In genomic region chr15:96333194-96334016, GRCh38 we compare ENCODE assay signal across 8 cellular contexts. TPM values are rescaled to one million over a fixed set of nuclear protein-coding genes. Genes with fewer than 3 reads are reported as not detected.
A peak's percentile ranks its signal among the peaks of the same experiment; 100 is the strongest.
DNase-seq lines count a peak whose midpoint lies in the region; ATAC-seq lines count a peak whose summit lies in the region.

No MANE protein-coding gene starts in this region.

- H3K27ac Mint-ChIP-seq in stimulated activated naive CD8-positive, alpha-beta T cell treated with anti-CD3 and anti-CD28 coated beads, Interleukin-15, Interleukin-2, amounts not matched to agents 100 ng/mL and 50 ng/mL, for 24 hours = peak overlapping the region; percentile 26
- H3K27ac Mint-ChIP-seq in activated T-cell treated with anti-CD3 and anti-CD28 coated beads, Interleukin-2, amount 50 U/mL, for 72 hours = no peak overlapping the region

- H3K9me3 Mint-ChIP-seq in stimulated activated naive CD8-positive, alpha-beta T cell treated with anti-CD3 and anti-CD28 coated beads, Interleukin-15, Interleukin-2, amounts not matched to agents 100 ng/mL and 50 ng/mL, for 24 hours = no peaks in the 10 kb centered on the region
- H3K9me3 Mint-ChIP-seq in activated T-cell treated with anti-CD3 and anti-CD28 coated beads, Interleukin-2, amount 50 U/mL, for 72 hours = peaks cover 2% of the 10 kb centered on the region in 2 donors

- no peak for DNase-seq in stimulated activated naive CD8-positive, alpha-beta T cell treated with anti-CD3 and anti-CD28 coated beads, Interleukin-15, Interleukin-2, amounts not matched to agents 100 U/mL and 50 U/mL, for 24 hours
- DNase-seq in activated T-cell treated with anti-CD3 and anti-CD28 coated beads, Interleukin-2, amount 50 U/mL, for 72 hours = no peak
- peak; percentile 49 for DNase-seq in cardiac septum (ENCODE audit: low spot score)
- peak; percentile 85 for DNase-seq in retina
- DNase-seq in NCI-H146 (lab: John Stamatoyannopoulos, UW) = no peak
- no peak for DNase-seq in effector CD4-positive, alpha-beta T cell

- peaks cover 5% of the 10 kb centered on the region for H3K36me3 Mint-ChIP-seq in stimulated activated naive CD8-positive, alpha-beta T cell treated with anti-CD3 and anti-CD28 coated beads, Interleukin-15, Interleukin-2, amounts not matched to agents 100 ng/mL and 50 ng/mL, for 24 hours (ENCODE audit: low read depth)
- peaks cover 8 to 12% of the 10 kb centered on the region in 2 donors for H3K36me3 Mint-ChIP-seq in activated T-cell treated with anti-CD3 and anti-CD28 coated beads, Interleukin-2, amount 50 U/mL, for 72 hours (ENCODE audit: insufficient read depth in 2 of 2)

- intact Hi-C loops in cardiac septum (cut with DNase I) = loop anchor here (10.0 kb wide), 1 partner anchor 729 kb away; no protein-coding TSS in a partner anchor

- no peak for ATAC-seq in stimulated activated naive CD8-positive, alpha-beta T cell treated with anti-CD3 and anti-CD28 coated beads, Interleukin-15, Interleukin-2, amounts not matched to agents 100 U/mL and 50 U/mL, for 24 hours
- no peak for ATAC-seq in activated T-cell treated with anti-CD3 and anti-CD28 coated beads, Interleukin-2, amount 50 U/mL, for 72 hours (replicated peaks in 1 of 2)
- ATAC-seq in HG03196 (IDR thresholded peaks at IDR 0.05; ENCODE audit: unreplicated experiment) = no peak

- H3K4me1 Mint-ChIP-seq in stimulated activated naive CD8-positive, alpha-beta T cell treated with anti-CD3 and anti-CD28 coated beads, Interleukin-15, Interleukin-2, amounts not matched to agents 100 ng/mL and 50 ng/mL, for 24 hours (ENCODE audit: low read depth) = peaks cover 19% of the 10 kb centered on the region
- peaks cover 27% of the 10 kb centered on the region for H3K4me1 Mint-ChIP-seq in activated T-cell treated with anti-CD3 and anti-CD28 coated beads, Interleukin-2, amount 50 U/mL, for 72 hours (ENCODE audit: low read depth)

- peaks cover 87% of the 10 kb centered on the region for H3K27me3 Mint-ChIP-seq in stimulated activated naive CD8-positive, alpha-beta T cell treated with anti-CD3 and anti-CD28 coated beads, Interleukin-15, Interleukin-2, amounts not matched to agents 100 ng/mL and 50 ng/mL, for 24 hours
- peaks cover 92% of the 10 kb centered on the region for H3K27me3 Mint-ChIP-seq in activated T-cell treated with anti-CD3 and anti-CD28 coated beads, Interleukin-2, amount 50 U/mL, for 72 hours (ENCODE audit: low read depth)

- H3K4me3 Mint-ChIP-seq in stimulated activated naive CD8-positive, alpha-beta T cell treated with anti-CD3 and anti-CD28 coated beads, Interleukin-15, Interleukin-2, amounts not matched to agents 100 ng/mL and 50 ng/mL, for 24 hours = peak overlapping the region; percentile 45
- H3K4me3 Mint-ChIP-seq in activated T-cell treated with anti-CD3 and anti-CD28 coated beads, Interleukin-2, amount 50 U/mL, for 72 hours = peak overlapping the region; percentile 18 to 67

RNA-seq across cellular contexts. Expression of gene NR2F2, which starts 2.9 kb away (rescaled TPM):
- not detected for total RNA-seq in activated T-cell treated with anti-CD3 and anti-CD28 coated beads, Interleukin-2, amount 50 U/mL, for 72 hours
- total RNA-seq in cardiac septum = 21.0 TPM

Comparison
In these comparisons a context has a peak if more than half of its experiments do, and no peak if none do; other contexts are left out.
1. DNase-seq: peak in cardiac septum (single experiment) and retina (single experiment); none in stimulated activated naive CD8-positive, alpha-beta T cell treated with anti-CD3 and anti-CD28 coated beads, Interleukin-15, Interleukin-2, amounts not matched to agents 100 U/mL and 50 U/mL, for 24 hours (single experiment), activated T-cell treated with anti-CD3 and anti-CD28 coated beads, Interleukin-2, amount 50 U/mL, for 72 hours (0 of 2), NCI-H146 (single experiment) and effector CD4-positive, alpha-beta T cell (single experiment).
2. RNA of gene NR2F2, which starts 2.9 kb away (total RNA-seq): 21.0 TPM in cardiac septum (single experiment); not detected in activated T-cell treated with anti-CD3 and anti-CD28 coated beads, Interleukin-2, amount 50 U/mL, for 72 hours; every median in the first group is over 10 times any median in the second.